Comparison of ENCODE assay signal across 1 cellular context in genomic region chr5:134177197-134178171, GRCh38.
A peak's percentile ranks its signal among the peaks of the same experiment; 100 is the strongest.
TF ChIP-seq lines count a peak whose summit lies in the region.

No MANE protein-coding gene starts in this region.

TF ChIP-seq in K562, 482 proteins besides CTCF, POLR2A, EP300 and RAD21 (continued from another document and continues in another):
- TF ChIP-seq ZNF395 (CRISPR knock-in tag; IDR thresholded peaks at IDR 0.05) (peak; percentile 12; the same call in 1 of the 2 replicates), ZNF444 (CRISPR knock-in tag; IDR thresholded peaks at IDR 0.05) (no peak), ARID4B (CRISPR knock-in tag; IDR thresholded peaks at IDR 0.05) (no peak), TEAD4 (IDR thresholded peaks at IDR 0.05; ENCODE audit: low read length) (0 out of 2 replicates have a peak, but pooled peaks have one; percentile 10), TEAD4 (CRISPR knock-in tag; IDR thresholded peaks at IDR 0.05; ENCODE audit: borderline replicate concordance) (no peak), MCM5 (IDR thresholded peaks at IDR 0.05; ENCODE audit: low read depth) (no peak), TARDBP (IDR thresholded peaks at IDR 0.05) (no peak), MAFG (tag; conservative IDR thresholded peaks at IDR 0.05) (no peak), YBX1 (IDR thresholded peaks at IDR 0.05) (no peak), SREBF1 (IDR thresholded peaks at IDR 0.05; ENCODE audit: borderline replicate concordance, low read depth, low read length) (no peak), NEUROD1 (IDR thresholded peaks at IDR 0.05; ENCODE audit: borderline replicate concordance, low read depth, low read length, partially characterized antibody) (no peak), GATA2 (CRISPR knock-in tag; IDR thresholded peaks at IDR 0.05) (no peak), STAT5A (IDR thresholded peaks at IDR 0.05; ENCODE audit: borderline replicate concordance, low read length) (no peak), ZNF316 (IDR thresholded peaks at IDR 0.05) (no peak), TRIM25 (IDR thresholded peaks at IDR 0.05; ENCODE audit: borderline replicate concordance) (no peak), TFAM (CRISPR knock-in tag; conservative IDR thresholded peaks at IDR 0.05) (no peak), PKNOX1 (IDR thresholded peaks at IDR 0.05) (no peak), HOXB6 (CRISPR knock-in tag; IDR thresholded peaks at IDR 0.05; ENCODE audit: borderline replicate concordance) (no peak), CAMTA2 (CRISPR knock-in tag; conservative IDR thresholded peaks at IDR 0.05) (no peak), RHOXF2B (CRISPR knock-in tag; conservative IDR thresholded peaks at IDR 0.05) (no peak), HEY1 (CRISPR knock-in tag; IDR thresholded peaks at IDR 0.05; ENCODE audit: borderline replicate concordance) (no peak), MCM7 (IDR thresholded peaks at IDR 0.05) (no peak), SMARCA5 (IDR thresholded peaks at IDR 0.05) (no peak), ATF2 (CRISPR knock-in tag; IDR thresholded peaks at IDR 0.05) (no peak), HDAC1 (IDR thresholded peaks at IDR 0.05) (peak in 1 of 2 experiments; percentile 21; a peak in 2 of 4 replicates), ZNF217 (CRISPR knock-in tag; IDR thresholded peaks at IDR 0.05) (no peak), DPF2 (IDR thresholded peaks at IDR 0.05) (no peak), MNT (conservative IDR thresholded peaks at IDR 0.05) (0 out of 4 replicates have a peak, but pooled peaks have one; percentile 7 to 9), ARID3A (IDR thresholded peaks at IDR 0.05; ENCODE audit: borderline replicate concordance, low read depth, low read length) (no peak), RB1 (IDR thresholded peaks at IDR 0.05; ENCODE audit: low read depth) (no peak), NCOA6 (IDR thresholded peaks at IDR 0.05) (no peak), ERF (CRISPR knock-in tag; IDR thresholded peaks at IDR 0.05) (no peak), ZNF232 (CRISPR knock-in tag; IDR thresholded peaks at IDR 0.05) (no peak), PPARD (CRISPR knock-in tag; IDR thresholded peaks at IDR 0.05) (no peak), ZNF592 (IDR thresholded peaks at IDR 0.05) (no peak), HBP1 (CRISPR knock-in tag; IDR thresholded peaks at IDR 0.05) (no peak), YY1 (IDR thresholded peaks at IDR 0.05; ENCODE audit: borderline replicate concordance in 1 of 3, control insufficient read depth in 1 of 3, extremely low read depth in 1 of 3, insufficient read depth in 3 of 3, insufficient read length in 1 of 3, insufficient replicate concordance in 2 of 3, low read depth in 1 of 3, low read length in 2 of 3) (peak in 1 of 3 experiments; percentile 8), TRIM28 (IDR thresholded peaks at IDR 0.05) (no peak), PHF20 (IDR thresholded peaks at IDR 0.05; ENCODE audit: partially characterized antibody) (peak; percentile 24), TSC22D4 (tag; IDR thresholded peaks at IDR 0.05) (no peak), ASH1L (IDR thresholded peaks at IDR 0.05; ENCODE audit: borderline replicate concordance, low read depth, partially characterized antibody) (no peak), SIN3A (IDR thresholded peaks at IDR 0.05; ENCODE audit: borderline replicate concordance in 2 of 2, control insufficient read depth in 1 of 2, low read depth in 2 of 2, low read length in 2 of 2) (peak in 1 of 2 experiments; percentile 59; a peak in 2 of 4 replicates), ARID1B (IDR thresholded peaks at IDR 0.05) (no peak), RBM14 (IDR thresholded peaks at IDR 0.05; ENCODE audit: borderline replicate concordance, insufficient read depth, low read depth, low read length) (no peak)
